In the genomic region with DNA sequence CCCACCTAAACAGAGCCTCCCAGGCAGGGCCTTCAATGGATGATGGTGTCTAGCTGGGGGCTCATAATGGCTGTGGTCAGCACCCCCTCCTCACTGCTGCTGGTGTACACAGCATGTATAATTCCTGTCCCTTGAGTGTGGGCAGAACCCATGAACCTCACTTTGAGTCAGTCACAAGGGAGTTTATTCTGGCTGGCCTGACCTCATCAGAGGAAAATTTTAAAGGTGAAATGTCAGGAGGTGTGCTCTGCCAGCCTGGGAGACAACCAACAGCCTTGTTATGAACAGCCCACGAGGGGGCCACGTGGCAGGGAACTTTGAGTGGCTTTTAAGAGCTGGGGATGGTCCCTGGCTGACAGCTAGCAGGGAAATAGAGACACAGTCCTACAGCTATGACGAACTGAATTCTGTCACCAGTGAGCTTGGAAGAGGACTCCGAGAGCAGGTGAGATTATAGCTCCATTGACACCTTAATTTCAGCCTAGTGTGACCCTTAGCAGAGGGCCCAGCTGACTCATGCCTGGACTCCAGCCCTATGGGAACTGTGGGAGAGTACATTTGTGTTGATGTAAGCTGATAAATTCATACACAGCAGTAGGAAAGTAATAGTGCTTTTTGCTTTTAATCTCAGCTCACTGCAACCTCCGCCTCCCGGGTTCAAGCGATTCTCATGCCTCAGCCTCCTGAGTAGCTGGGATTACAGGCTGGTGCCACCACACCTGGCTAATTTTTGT, we compare ENCODE assay signal across 2 cellular contexts.
TF ChIP-seq lines count a peak whose summit lies in the region.

No MANE protein-coding gene starts in this region.

TF ChIP-seq in HepG2, 621 proteins besides CTCF, POLR2A, EP300 and RAD21 (continues in another document):
- TF ChIP-seq SALL1 (CRISPR knock-in tag; IDR thresholded peaks at IDR 0.05) (0 out of 2 replicates have a peak, but pooled peaks have one; percentile 33), CC2D1A (CRISPR knock-in tag; IDR thresholded peaks at IDR 0.05) (no peak), ZNF20 (CRISPR knock-in tag; IDR thresholded peaks at IDR 0.05) (0 out of 2 replicates have a peak, but pooled peaks have one; percentile 40), RNF2 (conservative IDR thresholded peaks at IDR 0.05; ENCODE audit: low read depth) (0 out of 2 replicates have a peak, but pooled peaks have one; percentile 28), ZMYM3 (CRISPR knock-in tag; IDR thresholded peaks at IDR 0.05) (0 out of 2 replicates have a peak, but pooled peaks have one; percentile 10), ZNF543 (CRISPR knock-in tag; IDR thresholded peaks at IDR 0.05) (peak; percentile 100), ZNF816 (CRISPR knock-in tag; IDR thresholded peaks at IDR 0.05; ENCODE audit: borderline replicate concordance) (no peak), SP2 (CRISPR knock-in tag; IDR thresholded peaks at IDR 0.05) (no peak), NR2F1 (CRISPR knock-in tag; IDR thresholded peaks at IDR 0.05) (peak in 1 of 2 experiments; percentile 71; a peak in 2 of 4 replicates), ZNF260 (CRISPR knock-in tag; IDR thresholded peaks at IDR 0.05; ENCODE audit: borderline replicate concordance, low read depth) (no peak)
- TF ChIP-seq, protein P1, sequence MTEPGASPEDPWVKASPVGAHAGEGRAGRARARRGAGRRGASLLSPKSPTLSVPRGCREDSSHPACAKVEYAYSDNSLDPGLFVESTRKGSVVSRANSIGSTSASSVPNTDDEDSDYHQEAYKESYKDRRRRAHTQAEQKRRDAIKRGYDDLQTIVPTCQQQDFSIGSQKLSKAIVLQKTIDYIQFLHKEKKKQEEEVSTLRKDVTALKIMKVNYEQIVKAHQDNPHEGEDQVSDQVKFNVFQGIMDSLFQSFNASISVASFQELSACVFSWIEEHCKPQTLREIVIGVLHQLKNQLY (CRISPR knock-in tag; IDR thresholded peaks at IDR 0.05): peak; percentile 60; the same call in 1 of the 2 replicates
- TF ChIP-seq, protein P2, sequence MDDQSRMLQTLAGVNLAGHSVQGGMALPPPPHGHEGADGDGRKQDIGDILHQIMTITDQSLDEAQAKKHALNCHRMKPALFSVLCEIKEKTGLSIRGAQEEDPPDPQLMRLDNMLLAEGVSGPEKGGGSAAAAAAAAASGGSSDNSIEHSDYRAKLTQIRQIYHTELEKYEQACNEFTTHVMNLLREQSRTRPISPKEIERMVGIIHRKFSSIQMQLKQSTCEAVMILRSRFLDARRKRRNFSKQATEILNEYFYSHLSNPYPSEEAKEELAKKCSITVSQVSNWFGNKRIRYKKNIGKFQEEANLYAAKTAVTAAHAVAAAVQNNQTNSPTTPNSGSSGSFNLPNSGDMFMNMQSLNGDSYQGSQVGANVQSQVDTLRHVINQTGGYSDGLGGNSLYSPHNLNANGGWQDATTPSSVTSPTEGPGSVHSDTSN (CRISPR knock-in tag; IDR thresholded peaks at IDR 0.05; ENCODE audit: borderline replicate concordance): no peak
- TF ChIP-seq, protein P3, sequence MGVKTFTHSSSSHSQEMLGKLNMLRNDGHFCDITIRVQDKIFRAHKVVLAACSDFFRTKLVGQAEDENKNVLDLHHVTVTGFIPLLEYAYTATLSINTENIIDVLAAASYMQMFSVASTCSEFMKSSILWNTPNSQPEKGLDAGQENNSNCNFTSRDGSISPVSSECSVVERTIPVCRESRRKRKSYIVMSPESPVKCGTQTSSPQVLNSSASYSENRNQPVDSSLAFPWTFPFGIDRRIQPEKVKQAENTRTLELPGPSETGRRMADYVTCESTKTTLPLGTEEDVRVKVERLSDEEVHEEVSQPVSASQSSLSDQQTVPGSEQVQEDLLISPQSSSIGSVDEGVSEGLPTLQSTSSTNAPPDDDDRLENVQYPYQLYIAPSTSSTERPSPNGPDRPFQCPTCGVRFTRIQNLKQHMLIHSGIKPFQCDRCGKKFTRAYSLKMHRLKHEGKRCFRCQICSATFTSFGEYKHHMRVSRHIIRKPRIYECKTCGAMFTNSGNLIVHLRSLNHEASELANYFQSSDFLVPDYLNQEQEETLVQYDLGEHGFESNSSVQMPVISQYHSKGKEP (CRISPR knock-in tag; IDR thresholded peaks at IDR 0.05): no peak
- TF ChIP-seq, protein P4, sequence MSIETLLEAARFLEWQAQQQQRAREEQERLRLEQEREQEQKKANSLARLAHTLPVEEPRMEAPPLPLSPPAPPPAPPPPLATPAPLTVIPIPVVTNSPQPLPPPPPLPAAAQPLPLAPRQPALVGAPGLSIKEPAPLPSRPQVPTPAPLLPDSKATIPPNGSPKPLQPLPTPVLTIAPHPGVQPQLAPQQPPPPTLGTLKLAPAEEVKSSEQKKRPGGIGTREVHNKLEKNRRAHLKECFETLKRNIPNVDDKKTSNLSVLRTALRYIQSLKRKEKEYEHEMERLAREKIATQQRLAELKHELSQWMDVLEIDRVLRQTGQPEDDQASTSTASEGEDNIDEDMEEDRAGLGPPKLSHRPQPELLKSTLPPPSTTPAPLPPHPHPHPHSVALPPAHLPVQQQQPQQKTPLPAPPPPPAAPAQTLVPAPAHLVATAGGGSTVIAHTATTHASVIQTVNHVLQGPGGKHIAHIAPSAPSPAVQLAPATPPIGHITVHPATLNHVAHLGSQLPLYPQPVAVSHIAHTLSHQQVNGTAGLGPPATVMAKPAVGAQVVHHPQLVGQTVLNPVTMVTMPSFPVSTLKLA (IDR thresholded peaks at IDR 0.05): peak; percentile 84
- TF ChIP-seq, protein P5, sequence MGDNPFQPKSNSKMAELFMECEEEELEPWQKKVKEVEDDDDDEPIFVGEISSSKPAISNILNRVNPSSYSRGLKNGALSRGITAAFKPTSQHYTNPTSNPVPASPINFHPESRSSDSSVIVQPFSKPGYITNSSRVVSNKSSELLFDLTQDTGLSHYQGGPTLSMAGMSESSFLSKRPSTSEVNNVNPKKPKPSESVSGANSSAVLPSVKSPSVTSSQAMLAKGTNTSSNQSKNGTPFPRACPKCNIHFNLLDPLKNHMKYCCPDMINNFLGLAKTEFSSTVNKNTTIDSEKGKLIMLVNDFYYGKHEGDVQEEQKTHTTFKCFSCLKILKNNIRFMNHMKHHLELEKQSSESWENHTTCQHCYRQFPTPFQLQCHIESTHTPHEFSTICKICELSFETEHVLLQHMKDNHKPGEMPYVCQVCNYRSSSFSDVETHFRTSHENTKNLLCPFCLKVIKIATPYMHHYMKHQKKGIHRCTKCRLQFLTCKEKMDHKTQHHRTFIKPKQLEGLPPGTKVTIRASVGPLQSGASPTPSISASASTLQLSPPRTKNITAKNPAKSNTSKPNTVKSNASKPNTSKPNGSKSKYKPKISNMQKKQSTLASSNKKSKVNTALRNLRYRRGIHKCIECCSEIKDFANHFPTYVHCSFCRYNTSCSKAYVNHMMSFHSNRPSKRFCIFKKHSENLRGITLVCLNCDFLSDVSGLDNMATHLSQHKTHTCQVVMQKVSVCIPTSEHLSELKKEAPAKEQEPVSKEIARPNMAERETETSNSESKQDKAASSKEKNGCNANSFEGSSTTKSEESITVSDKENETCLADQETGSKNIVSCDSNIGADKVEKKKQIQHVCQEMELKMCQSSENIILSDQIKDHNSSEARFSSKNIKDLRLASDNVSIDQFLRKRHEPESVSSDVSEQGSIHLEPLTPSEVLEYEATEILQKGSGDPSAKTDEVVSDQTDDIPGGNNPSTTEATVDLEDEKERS (CRISPR knock-in tag; IDR thresholded peaks at IDR 0.05): peak; percentile 45; the same call in 1 of the 2 replicates
- TF ChIP-seq, protein P6, sequence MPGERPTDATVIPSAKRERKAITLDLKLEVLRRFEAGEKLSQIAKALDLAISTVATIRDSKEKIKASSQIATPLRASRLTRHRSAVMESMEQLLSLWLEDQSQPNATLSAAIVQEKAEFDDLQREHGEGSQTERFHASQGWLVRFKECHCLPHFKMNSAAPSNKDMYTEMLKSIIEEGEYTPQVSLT (CRISPR knock-in tag; IDR thresholded peaks at IDR 0.05; ENCODE audit: borderline replicate concordance, low read depth): no peak

TF ChIP-seq in K562, 482 proteins besides CTCF, POLR2A, EP300 and RAD21 (continues in another document):
- TF ChIP-seq L3MBTL2 (IDR thresholded peaks at IDR 0.05): peak; percentile 33; the same call in 1 of the 2 replicates
- TF ChIP-seq, protein P7, sequence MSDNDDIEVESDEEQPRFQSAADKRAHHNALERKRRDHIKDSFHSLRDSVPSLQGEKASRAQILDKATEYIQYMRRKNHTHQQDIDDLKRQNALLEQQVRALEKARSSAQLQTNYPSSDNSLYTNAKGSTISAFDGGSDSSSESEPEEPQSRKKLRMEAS (CRISPR knock-in tag; IDR thresholded peaks at IDR 0.05): peak; percentile 45; the same call in 1 of the 2 replicates
- TF ChIP-seq FOSL1 (tag; conservative IDR thresholded peaks at IDR 0.05): peak; percentile 35; the same call in 1 of the 2 replicates
- no peak for TF ChIP-seq GATA2 (CRISPR knock-in tag; IDR thresholded peaks at IDR 0.05)
- TF ChIP-seq, protein P8, sequence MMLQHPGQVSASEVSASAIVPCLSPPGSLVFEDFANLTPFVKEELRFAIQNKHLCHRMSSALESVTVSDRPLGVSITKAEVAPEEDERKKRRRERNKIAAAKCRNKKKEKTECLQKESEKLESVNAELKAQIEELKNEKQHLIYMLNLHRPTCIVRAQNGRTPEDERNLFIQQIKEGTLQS (IDR thresholded peaks at IDR 0.05): 0 out of 2 replicates have a peak, but pooled peaks have one; percentile 17
- TF ChIP-seq, protein P8 (CRISPR knock-in tag; conservative IDR thresholded peaks at IDR 0.05): no peak
- no peak for TF ChIP-seq NFIX (CRISPR knock-in tag; IDR thresholded peaks at IDR 0.05; ENCODE audit: low read depth)
- TF ChIP-seq, protein P9, sequence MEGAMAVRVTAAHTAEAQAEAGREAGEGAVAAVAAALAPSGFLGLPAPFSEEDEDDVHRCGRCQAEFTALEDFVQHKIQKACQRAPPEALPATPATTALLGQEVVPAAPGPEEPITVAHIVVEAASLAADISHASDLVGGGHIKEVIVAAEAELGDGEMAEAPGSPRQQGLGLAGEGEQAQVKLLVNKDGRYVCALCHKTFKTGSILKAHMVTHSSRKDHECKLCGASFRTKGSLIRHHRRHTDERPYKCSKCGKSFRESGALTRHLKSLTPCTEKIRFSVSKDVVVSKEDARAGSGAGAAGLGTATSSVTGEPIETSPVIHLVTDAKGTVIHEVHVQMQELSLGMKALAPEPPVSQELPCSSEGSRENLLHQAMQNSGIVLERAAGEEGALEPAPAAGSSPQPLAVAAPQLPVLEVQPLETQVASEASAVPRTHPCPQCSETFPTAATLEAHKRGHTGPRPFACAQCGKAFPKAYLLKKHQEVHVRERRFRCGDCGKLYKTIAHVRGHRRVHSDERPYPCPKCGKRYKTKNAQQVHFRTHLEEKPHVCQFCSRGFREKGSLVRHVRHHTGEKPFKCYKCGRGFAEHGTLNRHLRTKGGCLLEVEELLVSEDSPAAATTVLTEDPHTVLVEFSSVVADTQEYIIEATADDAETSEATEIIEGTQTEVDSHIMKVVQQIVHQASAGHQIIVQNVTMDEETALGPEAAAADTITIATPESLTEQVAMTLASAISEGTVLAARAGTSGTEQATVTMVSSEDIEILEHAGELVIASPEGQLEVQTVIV (CRISPR knock-in tag; IDR thresholded peaks at IDR 0.05; ENCODE audit: borderline replicate concordance): no peak
- TF ChIP-seq ZNF586 (CRISPR knock-in tag; conservative IDR thresholded peaks at IDR 0.05): no peak
- TF ChIP-seq EGR1 (conservative IDR thresholded peaks at IDR 0.05): no peak
- no peak for TF ChIP-seq FOXJ2 (tag; IDR thresholded peaks at IDR 0.05)
- TF ChIP-seq, protein P10, sequence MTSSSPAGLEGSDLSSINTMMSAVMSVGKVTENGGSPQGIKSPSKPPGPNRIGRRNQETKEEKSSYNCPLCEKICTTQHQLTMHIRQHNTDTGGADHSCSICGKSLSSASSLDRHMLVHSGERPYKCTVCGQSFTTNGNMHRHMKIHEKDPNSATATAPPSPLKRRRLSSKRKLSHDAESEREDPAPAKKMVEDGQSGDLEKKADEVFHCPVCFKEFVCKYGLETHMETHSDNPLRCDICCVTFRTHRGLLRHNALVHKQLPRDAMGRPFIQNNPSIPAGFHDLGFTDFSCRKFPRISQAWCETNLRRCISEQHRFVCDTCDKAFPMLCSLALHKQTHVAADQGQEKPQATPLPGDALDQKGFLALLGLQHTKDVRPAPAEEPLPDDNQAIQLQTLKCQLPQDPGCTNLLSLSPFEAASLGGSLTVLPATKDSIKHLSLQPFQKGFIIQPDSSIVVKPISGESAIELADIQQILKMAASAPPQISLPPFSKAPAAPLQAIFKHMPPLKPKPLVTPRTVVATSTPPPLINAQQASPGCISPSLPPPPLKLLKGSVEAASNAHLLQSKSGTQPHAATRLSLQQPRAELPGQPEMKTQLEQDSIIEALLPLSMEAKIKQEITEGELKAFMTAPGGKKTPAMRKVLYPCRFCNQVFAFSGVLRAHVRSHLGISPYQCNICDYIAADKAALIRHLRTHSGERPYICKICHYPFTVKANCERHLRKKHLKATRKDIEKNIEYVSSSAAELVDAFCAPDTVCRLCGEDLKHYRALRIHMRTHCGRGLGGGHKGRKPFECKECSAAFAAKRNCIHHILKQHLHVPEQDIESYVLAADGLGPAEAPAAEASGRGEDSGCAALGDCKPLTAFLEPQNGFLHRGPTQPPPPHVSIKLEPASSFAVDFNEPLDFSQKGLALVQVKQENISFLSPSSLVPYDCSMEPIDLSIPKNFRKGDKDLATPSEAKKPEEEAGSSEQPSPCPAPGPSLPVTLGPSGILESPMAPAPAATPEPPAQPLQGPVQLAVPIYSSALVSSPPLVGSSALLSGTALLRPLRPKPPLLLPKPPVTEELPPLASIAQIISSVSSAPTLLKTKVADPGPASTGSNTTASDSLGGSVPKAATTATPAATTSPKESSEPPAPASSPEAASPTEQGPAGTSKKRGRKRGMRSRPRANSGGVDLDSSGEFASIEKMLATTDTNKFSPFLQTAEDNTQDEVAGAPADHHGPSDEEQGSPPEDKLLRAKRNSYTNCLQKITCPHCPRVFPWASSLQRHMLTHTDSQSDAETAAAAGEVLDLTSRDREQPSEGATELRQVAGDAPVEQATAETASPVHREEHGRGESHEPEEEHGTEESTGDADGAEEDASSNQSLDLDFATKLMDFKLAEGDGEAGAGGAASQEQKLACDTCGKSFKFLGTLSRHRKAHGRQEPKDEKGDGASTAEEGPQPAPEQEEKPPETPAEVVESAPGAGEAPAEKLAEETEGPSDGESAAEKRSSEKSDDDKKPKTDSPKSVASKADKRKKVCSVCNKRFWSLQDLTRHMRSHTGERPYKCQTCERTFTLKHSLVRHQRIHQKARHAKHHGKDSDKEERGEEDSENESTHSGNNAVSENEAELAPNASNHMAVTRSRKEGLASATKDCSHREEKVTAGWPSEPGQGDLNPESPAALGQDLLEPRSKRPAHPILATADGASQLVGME (CRISPR knock-in tag; IDR thresholded peaks at IDR 0.05): no peak
- TF ChIP-seq ZBTB17 (CRISPR knock-in tag; IDR thresholded peaks at IDR 0.05): no peak
- TF ChIP-seq STAG1 (CRISPR knock-in tag; IDR thresholded peaks at IDR 0.05; ENCODE audit: borderline replicate concordance): no peak
